In the genomic region with DNA sequence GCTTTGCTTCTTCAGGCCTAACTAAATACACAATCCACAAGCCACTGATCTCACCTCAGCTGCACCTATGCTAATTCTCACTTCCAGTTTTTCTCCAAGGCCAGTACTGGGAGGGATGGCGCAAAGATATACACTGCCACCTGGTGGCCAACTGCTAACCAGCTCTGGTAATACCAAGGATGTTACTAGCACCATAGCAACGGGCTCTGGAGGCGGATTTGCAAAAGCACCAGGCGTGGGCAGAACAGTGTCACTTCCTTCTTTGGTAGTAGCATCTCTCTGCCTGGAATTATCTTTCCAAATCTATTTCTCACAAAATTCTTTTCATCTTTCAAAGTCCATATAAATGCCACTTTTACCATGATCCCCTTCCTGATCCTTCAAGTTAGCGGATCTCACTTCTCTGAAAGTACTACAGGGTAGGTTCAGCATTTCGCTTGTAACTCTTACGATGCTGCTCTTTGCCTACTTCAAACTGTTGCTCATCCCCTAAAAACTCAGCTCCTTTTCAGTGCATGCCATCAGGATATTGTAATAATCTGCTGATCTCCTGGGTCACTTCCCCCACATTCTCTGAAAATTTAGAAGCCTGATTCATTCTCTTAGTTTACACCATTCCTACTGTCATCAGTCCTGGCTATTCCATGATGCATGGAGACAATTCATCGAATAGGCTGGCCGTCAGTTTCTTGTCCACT, we compare ENCODE assay signal across 8 cellular contexts. TPM values are rescaled to one million over a fixed set of nuclear protein-coding genes. Genes with fewer than 3 reads are reported as not detected.
DNase-seq lines count a peak whose midpoint lies in the region; ATAC-seq and TF ChIP-seq lines count a peak whose summit lies in the region.

No MANE protein-coding gene starts in this region.

- peak overlapping the region; percentile 26; the same call in 2 of the 3 replicates for H2BK15ac ChIP-seq in IMR-90 (ENCODE audit: low read depth, low read length)

- 0 out of 2 replicates have a peak overlapping the region, but pooled peaks have one; percentile 15 for H4K5ac ChIP-seq in IMR-90 (ENCODE audit: low read depth, low read length)

- H3K4me3 ChIP-seq in IMR-90 (ENCODE audit: insufficient read depth, low read depth, low read length) (peak overlapping the region; percentile 15; the same call in 1 of the 2 replicates), fibroblast of pulmonary artery (replicated peaks; ENCODE audit: low read depth, low read length) (no peak overlapping the region)

- dilution Hi-C loops in IMR-90 (cut with HindIII; ENCODE audit: low sequenced_read_pairs, unreplicated experiment) = no loop called here

- H2BK5ac ChIP-seq in IMR-90 (ENCODE audit: low read depth, low read length, poor library complexity, severe bottlenecking) = peak overlapping the region; percentile 97

- no peak overlapping the region for H2AK9ac ChIP-seq in IMR-90 (replicated peaks; ENCODE audit: low read depth, low read length, poor library complexity)

- H3K9me3 ChIP-seq in IMR-90 (ENCODE audit: control insufficient read depth, insufficient read depth, low read length) = peaks cover 5% of the 10 kb centered on the region

- H3K18ac ChIP-seq in IMR-90 (ENCODE audit: low read depth, low read length) = peak overlapping the region; percentile 72; the same call in 1 of the 2 replicates

- ATAC-seq in GM21737 (IDR thresholded peaks at IDR 0.05; ENCODE audit: unreplicated experiment) (peak; percentile 98), IMR-90 (ENCODE audit: low read depth) (peak; percentile 94)

- H3K56ac ChIP-seq in IMR-90 (ENCODE audit: extremely low read depth, insufficient read depth, low read length) = peak overlapping the region; percentile 77

- H2AK5ac ChIP-seq in IMR-90 (ENCODE audit: low read depth, low read length) = peak overlapping the region; percentile 54

- peak overlapping the region; percentile 68 to 85; a peak in 3 of 4 replicates for H4K8ac ChIP-seq in IMR-90 (ENCODE audit: low read depth in 2 of 2, low read length in 2 of 2)

- POLR2A ChIA-PET in IMR-90 (lab: Charles Lee; ENCODE audit: unreplicated experiment) = interaction anchor here (0.6 to 1.4 kb wide), 3 partner anchors 59 to 62 kb away, joined by 3 to 7 read pairs (median 3); a partner anchor contains a TSS

- no peaks in the 10 kb centered on the region for H3K79me1 ChIP-seq in IMR-90 (ENCODE audit: low read depth in 1 of 2, low read length in 2 of 2)

- no peaks in the 10 kb centered on the region for H3K36me3 ChIP-seq in IMR-90 (ENCODE audit: control insufficient read depth, insufficient read depth, low read length)

- peak overlapping the region; percentile 2; the same call in 1 of the 2 replicates for H4K91ac ChIP-seq in IMR-90 (ENCODE audit: insufficient read depth, low read depth, low read length)

- H3K23ac ChIP-seq in IMR-90 (ENCODE audit: low read depth, low read length) = peak overlapping the region; percentile 93

- intact Hi-C loops in IMR-90 (cut with micrococcal nuclease) = loop anchor here (1.0 to 2.0 kb wide), 7 partner anchors 25 to 163 kb away; no protein-coding TSS in a partner anchor

- peak overlapping the region; percentile 91 for H3K14ac ChIP-seq in IMR-90 (replicated peaks; ENCODE audit: low read depth, low read length)

- CTCF ChIA-PET in IMR-90 (lab: Yijun Ruan, JAX) = interaction anchor here (0.6 to 3.5 kb wide), 9 partner anchors 14 to 164 kb away, joined by 3 to 25 read pairs (median 4); no protein-coding TSS in a partner anchor

- peak overlapping the region; percentile 96 for H2BK120ac ChIP-seq in IMR-90 (ENCODE audit: low read depth, low read length)

- peak overlapping the region; percentile 86 for H3K4ac ChIP-seq in IMR-90 (ENCODE audit: low read depth, low read length)

- H3K27me3 ChIP-seq in IMR-90 (ENCODE audit: control insufficient read depth, insufficient read depth, low read length) = no peaks in the 10 kb centered on the region

- TF ChIP-seq CTCF in IMR-90 (conservative IDR thresholded peaks at IDR 0.05; ENCODE audit: low read depth, low read length) = peak; percentile 82
- peak; percentile 68 for TF ChIP-seq CTCF in fibroblast of pulmonary artery (IDR thresholded peaks at IDR 0.05; ENCODE audit: low read length, missing control alignments)

- TF ChIP-seq POLR2A in IMR-90 (IDR thresholded peaks at IDR 0.05; ENCODE audit: low read depth, low read length) = no peak

- H3K27ac ChIP-seq in IMR-90 (ENCODE audit: insufficient read depth, low read length) = peak overlapping the region; percentile 62
- H3K27ac ChIP-seq in substantia nigra (ENCODE audit: low read depth, low read length, poor library complexity, severe bottlenecking) = no peak overlapping the region

- H3K9ac ChIP-seq in IMR-90 (ENCODE audit: low read depth, low read length) = peak overlapping the region; percentile 51; the same call in 1 of the 2 replicates

- no peak overlapping the region for H2AFZ ChIP-seq in IMR-90 (replicated peaks; ENCODE audit: low read length, poor library complexity)

- peak overlapping the region; percentile 79 for H3K4me2 ChIP-seq in IMR-90 (ENCODE audit: low read depth, low read length)

- WGBS in IMR-90 (ENCODE audit: extremely low coverage in 2 of 2, insufficient read length in 1 of 2), 2 experiments = 52% methylated on average over 4 of the region's 9 CpGs; no CpG with 5 or more reads in 1 of the 2 experiments

- H2BK20ac ChIP-seq in IMR-90 (ENCODE audit: low read depth, low read length) = peak overlapping the region; percentile 93

- peaks cover 8% of the 10 kb centered on the region for H3K4me1 ChIP-seq in IMR-90 (ENCODE audit: control insufficient read depth, insufficient read depth, low read length)

- no TSS peak for BruUV-seq in IMR-90 (replicated peaks; lab: Mats Ljungman, UMichigan)

- TF ChIP-seq RAD21 in IMR-90 (IDR thresholded peaks at IDR 0.05; ENCODE audit: low read length) = peak; percentile 85

- in situ Hi-C loops in IMR-90 (cut with MboI; ENCODE audit: low sequenced_read_pairs) = loop anchor here (10.0 kb wide), 1 partner anchor 141 kb away; no protein-coding TSS in a partner anchor

- H3K9me1 ChIP-seq in IMR-90 (ENCODE audit: insufficient read depth, low read length) = no peaks in the 10 kb centered on the region

- no peaks in the 10 kb centered on the region for H4K20me1 ChIP-seq in IMR-90 (ENCODE audit: insufficient read depth, low read length)

- DNase-seq in EH (ENCODE audit: low read depth) (peak; percentile 91), IMR-90 (peak; percentile 91), fibroblast of pulmonary artery (ENCODE audit: low read depth) (peak; percentile 90), nucleus accumbens (lab: John Stamatoyannopoulos, UW) (peak in 55 of 56 donors; percentile 11 to 93 (median 67)), substantia nigra (lab: John Stamatoyannopoulos, UW) (peak in 46 of 49 donors; percentile 1 to 81 (median 56))
- peak; percentile 82 to 86 for DNase-seq in activated T-cell treated with anti-CD3 and anti-CD28 coated beads, Interleukin-2, amount 50 U/mL, for 48 hours

TF ChIP-seq in IMR-90, 13 proteins besides CTCF, POLR2A, EP300 and RAD21 (continues in another document):
- TF ChIP-seq FOS (IDR thresholded peaks at IDR 0.05; ENCODE audit: low read depth, low read length) = peak; percentile 54; the same call in 1 of the 2 replicates
- TF ChIP-seq MAFK (IDR thresholded peaks at IDR 0.05; ENCODE audit: low read depth, low read length) = peak; percentile 36; the same call in 1 of the 2 replicates
- TF ChIP-seq BHLHE40 (IDR thresholded peaks at IDR 0.05; ENCODE audit: low read depth, low read length) = no peak
- TF ChIP-seq, protein P1, sequence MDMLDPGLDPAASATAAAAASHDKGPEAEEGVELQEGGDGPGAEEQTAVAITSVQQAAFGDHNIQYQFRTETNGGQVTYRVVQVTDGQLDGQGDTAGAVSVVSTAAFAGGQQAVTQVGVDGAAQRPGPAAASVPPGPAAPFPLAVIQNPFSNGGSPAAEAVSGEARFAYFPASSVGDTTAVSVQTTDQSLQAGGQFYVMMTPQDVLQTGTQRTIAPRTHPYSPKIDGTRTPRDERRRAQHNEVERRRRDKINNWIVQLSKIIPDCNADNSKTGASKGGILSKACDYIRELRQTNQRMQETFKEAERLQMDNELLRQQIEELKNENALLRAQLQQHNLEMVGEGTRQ (IDR thresholded peaks at IDR 0.05; ENCODE audit: low read depth, low read length) = no peak

TF ChIP-seq in PFSK-1, 5 proteins besides CTCF, POLR2A, EP300 and RAD21:
- peak; percentile 26; the same call in 1 of the 2 replicates for TF ChIP-seq TAF1 (IDR thresholded peaks at IDR 0.05; ENCODE audit: borderline replicate concordance, insufficient read depth, low read length)
- no peak for TF ChIP-seq FOXP2 (optimal IDR thresholded peaks at IDR 0.05; ENCODE audit: borderline replicate concordance, extremely low read depth, extremely low read length, insufficient read depth)

RNA-seq across cellular contexts. Expression of a gene that starts 37.1 kb away (rescaled TPM):
- 3.0 and 3.9 TPM in 2 replicates for total RNA-seq in IMR-90 (2012; rRNA removed)
- 8.4 and 8.5 TPM in 2 replicates for polyA plus RNA-seq in IMR-90 (2012; rRNA removed)
- polyA plus RNA-seq in IMR-90 (2012; cell fraction: cytosol; rRNA removed) = 2.5 and 5.1 TPM in 2 replicates
- 12.8 and 13.4 TPM in 2 replicates for polyA plus RNA-seq in IMR-90 (2012; cell fraction: nucleus; rRNA removed; ENCODE audit: low replicate concordance)
- polyA plus RNA-seq in PFSK-1 (2012; ENCODE audit: insufficient read length, low read depth) = 8.9 TPM

RNA-seq across cellular contexts. Expression of a gene that starts 59.4 kb away (rescaled TPM):
- total RNA-seq in IMR-90 (2012; rRNA removed) = 54.8 and 113 TPM in 2 replicates
- 38.2 and 46.1 TPM in 2 replicates for polyA plus RNA-seq in IMR-90 (2012; rRNA removed)
- 19.4 and 27.9 TPM in 2 replicates for polyA plus RNA-seq in IMR-90 (2012; cell fraction: cytosol; rRNA removed)
- 44.9 and 179 TPM in 2 replicates for polyA plus RNA-seq in IMR-90 (2012; cell fraction: nucleus; rRNA removed; ENCODE audit: low replicate concordance)
- 26.7 TPM for polyA plus RNA-seq in PFSK-1 (2012; ENCODE audit: insufficient read length, low read depth)
